20 cellular contexts compared by ENCODE assay signal in genomic region chr3:43080726-43081568, GRCh38.
"Had no signal": no experiment of that assay in that cellular context is flagged by ENCODE, and none has a peak within 500 bp of the region (broad histone marks: within the 10 kb centered on the region; RNA-seq: fewer than 3 reads in every experiment).

No MANE protein-coding gene starts in this region.

- H3K36me3 Mint-ChIP-seq: stimulated activated effector memory CD8-positive, alpha-beta T cell treated with anti-CD3 and anti-CD28 coated beads, Interleukin-12 subunit alpha, Interleukin-12 subunit beta, amount 100 ng/mL, for 72 hours had no signal

- H3K4me3 Mint-ChIP-seq: effector memory CD8-positive, alpha-beta T cell; mesothelial cell of epicardium; naive B cell; natural killer cell treated with Interleukin-12 subunit alpha and Interleukin-12 subunit beta and Interleukin-15 and Interleukin-18, amount 100 ng/mL, for 72 hours; neural crest cell; stimulated activated effector memory CD8-positive, alpha-beta T cell treated with anti-CD3 and anti-CD28 coated beads, Interleukin-12 subunit alpha, Interleukin-12 subunit beta, amount 100 ng/mL, for 72 hours; type B pancreatic cell had no signal

- H3K27ac ChIP-seq: cardiac muscle cell, coronary artery, psoas muscle, right lobe of liver, stomach, thyroid gland had no signal

- H3K9me3 Mint-ChIP-seq: effector memory CD8-positive, alpha-beta T cell; natural killer cell treated with Interleukin-12 subunit alpha and Interleukin-12 subunit beta and Interleukin-15 and Interleukin-18, amount 100 ng/mL, for 72 hours; neural crest cell; stimulated activated effector memory CD8-positive, alpha-beta T cell treated with anti-CD3 and anti-CD28 coated beads, Interleukin-12 subunit alpha, Interleukin-12 subunit beta, amount 100 ng/mL, for 72 hours had no signal

- H3K4me1 Mint-ChIP-seq: naive B cell; neural crest cell; stimulated activated effector memory CD8-positive, alpha-beta T cell treated with anti-CD3 and anti-CD28 coated beads, Interleukin-12 subunit alpha, Interleukin-12 subunit beta, amount 100 ng/mL, for 72 hours had no signal

- H3K9me3 ChIP-seq: mucosa of descending colon, psoas muscle, right lobe of liver, stomach, thyroid gland had no signal

- H3K27me3 ChIP-seq: cardiac muscle cell, right lobe of liver, stomach, thyroid gland had no signal

- H3K27ac Mint-ChIP-seq: effector memory CD8-positive, alpha-beta T cell; mesothelial cell of epicardium; naive B cell; natural killer cell treated with Interleukin-12 subunit alpha and Interleukin-12 subunit beta and Interleukin-15 and Interleukin-18, amount 100 ng/mL, for 72 hours; stimulated activated effector memory CD8-positive, alpha-beta T cell treated with anti-CD3 and anti-CD28 coated beads, Interleukin-12 subunit alpha, Interleukin-12 subunit beta, amount 100 ng/mL, for 72 hours; type B pancreatic cell had no signal

- H3K27me3 Mint-ChIP-seq: effector memory CD8-positive, alpha-beta T cell; naive B cell; natural killer cell treated with Interleukin-12 subunit alpha and Interleukin-12 subunit beta and Interleukin-15 and Interleukin-18, amount 100 ng/mL, for 72 hours; type B pancreatic cell had no signal

- H3K4me1 ChIP-seq: psoas muscle, thyroid gland had no signal

- DNase-seq: dermis blood vessel endothelial cell; effector memory CD8-positive, alpha-beta T cell; mesenchymal stem cell; mucosa of descending colon; naive B cell; psoas muscle; right lobe of liver; stimulated activated CD4-positive, alpha-beta T cell treated with anti-CD3 and anti-CD28 coated beads, Interleukin-2, amount 100 ng/mL, for 24 hours; stimulated activated CD4-positive, alpha-beta T cell treated with anti-CD3 and anti-CD28 coated beads, Interleukin-4, amount 100 ng/mL, for 24 hours; stimulated activated naive CD4-positive, alpha-beta T cell treated with Interleukin-2 at 50 U/mL for 16 hours; stomach; thyroid gland had no signal

- H3K4me3 ChIP-seq: cardiac muscle cell, coronary artery, mucosa of descending colon, psoas muscle, right lobe of liver, smooth muscle cell, stomach, thyroid gland had no signal

- ATAC-seq: effector memory CD8-positive, alpha-beta T cell; mucosa of descending colon; psoas muscle; right lobe of liver; stimulated activated effector memory CD8-positive, alpha-beta T cell treated with anti-CD3 and anti-CD28 coated beads, Interleukin-12 subunit alpha, Interleukin-12 subunit beta, amount 100 ng/mL, for 72 hours had no signal
